ENCODE assay signal across 2 cellular contexts in genomic region chr6:96886519-96886918, GRCh38.
TF ChIP-seq lines count a peak whose summit lies in the region.

No MANE protein-coding gene starts in this region.

TF ChIP-seq in IMR-90, 13 proteins besides CTCF, POLR2A, EP300 and RAD21:
- TF ChIP-seq CEBPB (IDR thresholded peaks at IDR 0.05; ENCODE audit: low read depth, low read length) (peak; percentile 48; the same call in 1 of the 2 replicates), MXI1 (IDR thresholded peaks at IDR 0.05; ENCODE audit: borderline replicate concordance, low read depth, low read length) (no peak)

TF ChIP-seq in K562, 482 proteins besides CTCF, POLR2A, EP300 and RAD21:
- no peak for TF ChIP-seq GTF3C2 (IDR thresholded peaks at IDR 0.05; ENCODE audit: borderline replicate concordance, extremely low read depth, insufficient read length)
- peak; percentile 71 for TF ChIP-seq CEBPB (tag; IDR thresholded peaks at IDR 0.05)
- no peak for TF ChIP-seq CEBPG (CRISPR knock-in tag; IDR thresholded peaks at IDR 0.05)
- peak; percentile 31 to 56; a peak in 2 of 4 replicates for TF ChIP-seq CEBPG (tag; conservative IDR thresholded peaks at IDR 0.05 in 1 of 2, IDR thresholded peaks at IDR 0.05 in 1 of 2)
TF ChIP-seq in K562: peak in this region for 2.
